Comparison of ENCODE assay signal across 9 cellular contexts in the genomic region with DNA sequence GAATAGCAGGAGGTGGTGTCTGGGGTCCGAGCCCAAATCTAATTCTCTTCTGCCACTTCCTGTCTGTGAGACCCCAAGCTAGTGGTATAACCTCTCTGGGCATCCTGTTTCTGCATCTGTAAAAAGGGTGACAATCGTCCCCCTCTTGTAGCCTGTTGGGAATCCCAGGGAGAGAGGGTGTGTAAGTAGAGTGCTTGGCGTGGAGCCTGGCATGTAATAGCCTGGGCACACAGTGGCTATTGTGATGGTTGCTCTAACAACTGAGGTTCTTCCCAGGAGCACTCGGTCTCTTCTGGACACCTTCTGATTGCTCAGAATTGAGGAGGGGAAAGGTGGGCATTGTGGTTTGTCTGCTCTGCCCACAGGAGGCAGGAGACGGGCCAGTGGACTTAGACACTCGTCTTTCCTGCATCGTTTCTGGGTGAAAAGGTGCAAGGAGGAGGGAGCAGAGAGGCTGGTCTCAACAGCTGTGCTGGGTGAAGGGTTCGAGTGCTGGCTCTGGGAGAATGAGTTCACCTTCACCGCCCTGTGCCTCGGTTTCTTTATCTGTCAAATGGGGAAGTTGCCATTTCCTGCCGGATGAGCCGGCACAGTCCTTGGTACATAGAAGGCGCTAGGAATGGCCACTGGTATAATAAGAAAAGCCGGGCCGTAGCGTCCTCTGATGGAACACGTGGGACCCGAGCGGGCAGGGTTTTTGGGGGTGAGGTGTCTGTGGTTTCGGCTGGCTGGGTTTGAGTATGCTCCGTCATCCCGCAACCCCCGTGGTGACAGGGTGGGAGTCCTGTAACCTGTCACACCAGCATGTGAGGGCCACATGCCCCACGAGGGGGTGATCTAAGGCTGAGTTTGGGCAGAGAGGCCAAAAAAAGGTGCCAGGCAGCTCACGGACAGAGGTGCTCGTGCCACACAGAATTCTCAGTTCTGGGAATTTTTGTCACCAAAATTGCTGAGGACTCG. TPM values are rescaled to one million over a fixed set of nuclear protein-coding genes. Genes with fewer than 3 reads are reported as not detected.
DNase-seq lines count a peak whose midpoint lies in the region; ATAC-seq and TF ChIP-seq lines count a peak whose summit lies in the region.
"Had no signal": no experiment of that assay in that cellular context is flagged by ENCODE, and none has a peak within 500 bp of the region (broad histone marks: within the 10 kb centered on the region; RNA-seq: fewer than 3 reads in every experiment).

No MANE protein-coding gene starts in this region.

- TF ChIP-seq POLR2A in spleen (IDR thresholded peaks at IDR 0.05): no peak

- no peaks in the 10 kb centered on the region for H3K27me3 ChIP-seq in MG63
- H3K27me3 ChIP-seq in spleen (replicated peaks in 1 of 7): peaks cover 0 to 3% (median 0%) of the 10 kb centered on the region in 7 donors

- H3K4me1 ChIP-seq in spleen: peaks cover 3 to 88% (median 42%) of the 10 kb centered on the region in 6 donors

- intact Hi-C loops in spleen (cut with DNase I; ENCODE audit: low total_unique reads): no loop called here
- intact Hi-C loops in sciatic nerve (cut with DNase I): no loop called here

- 61 to 68% (median 65%) methylated on average over 27 of the region's 27 CpGs for WGBS in spleen, 5 donors

- H3K9me3 ChIP-seq in MG63 (no peaks in the 10 kb centered on the region), spleen (no peaks in the 10 kb centered on the region)
- H3K9me3 ChIP-seq: A549 had no signal

- no peak for TF ChIP-seq CTCF in spleen (IDR thresholded peaks at IDR 0.05 in 8 of 11, conservative IDR thresholded peaks at IDR 0.05 in 3 of 11)

- ATAC-seq in HG03342 (IDR thresholded peaks at IDR 0.05; ENCODE audit: unreplicated experiment) (no peak), sciatic nerve (no peak), HG03280 (IDR thresholded peaks at IDR 0.05; ENCODE audit: unreplicated experiment) (no peak)
- ATAC-seq: A549 had no signal

- DNase-seq in NCI-H2196 (lab: John Stamatoyannopoulos, UW; ENCODE audit: unreplicated experiment): peak; percentile 25
- no peak for DNase-seq in NCI-H2196 treated with DMSO at 0.1 percent for 48 hours (lab: John Stamatoyannopoulos, UW; ENCODE audit: unreplicated experiment)
- peak; percentile 45 for DNase-seq in MG63
- DNase-seq in spleen: no peak
- no peak for DNase-seq in sciatic nerve (ENCODE audit: low spot score)

- H3K36me3 ChIP-seq in MG63: no peaks in the 10 kb centered on the region
- no peaks in the 10 kb centered on the region for H3K36me3 ChIP-seq in spleen

- H3K4me3 ChIP-seq in MG63 (no peak overlapping the region), spleen (no peak overlapping the region)
- H3K4me3 ChIP-seq: A549 had no signal

- H3K27ac ChIP-seq in cingulate gyrus (ENCODE audit: low read depth, low read length): peak overlapping the region; percentile 19
- H3K27ac ChIP-seq in spleen: peak overlapping the region in 5 of 8 donors; percentile 33 to 61 (median 49)

RNA-seq across cellular contexts. Expression of gene BCL7A, which starts 7.2 kb away (rescaled TPM):
- total RNA-seq in MG63 (2014; rRNA removed; shearing (Covaris generic); ENCODE audit: low replicate concordance): 1.8 and 2.4 TPM in 2 replicates
- 10 to 100 TPM in 1 of 7 donors, 1 to 10 TPM in 6; 4.2 to 10.1 (median 8.1) TPM for total RNA-seq in spleen
- 1 to 10 TPM; 2.5 to 4.8 (median 3.8) TPM for polyA plus RNA-seq in spleen
- 5.8 TPM for total RNA-seq in sciatic nerve

RNA-seq across cellular contexts. Expression of gene MLXIP, which starts 49.7 kb away (rescaled TPM):
- 3.5 and 4.0 TPM in 2 replicates for total RNA-seq in MG63 (2014; rRNA removed; shearing (Covaris generic); ENCODE audit: low replicate concordance)
- total RNA-seq in spleen (10 to 100 TPM; 56.1 to 97.1 (median 79.7) TPM), sciatic nerve (44.2 TPM)
- polyA plus RNA-seq in spleen: 10 to 100 TPM in 2 of 3 donors, 1 to 10 TPM in 1; 7.8 to 28.3 (median 11.5) TPM

Comparison
In these comparisons a context has a peak if more than half of its experiments do, and no peak if none do; other contexts are left out.
1. DNase-seq: peak in NCI-H2196 (single experiment) and MG63 (single experiment); none in NCI-H2196 treated with DMSO at 0.1 percent for 48 hours (single experiment), spleen (single experiment) and sciatic nerve (single experiment).